Comparison of ENCODE assay signal across 18 cellular contexts in the genomic region with DNA sequence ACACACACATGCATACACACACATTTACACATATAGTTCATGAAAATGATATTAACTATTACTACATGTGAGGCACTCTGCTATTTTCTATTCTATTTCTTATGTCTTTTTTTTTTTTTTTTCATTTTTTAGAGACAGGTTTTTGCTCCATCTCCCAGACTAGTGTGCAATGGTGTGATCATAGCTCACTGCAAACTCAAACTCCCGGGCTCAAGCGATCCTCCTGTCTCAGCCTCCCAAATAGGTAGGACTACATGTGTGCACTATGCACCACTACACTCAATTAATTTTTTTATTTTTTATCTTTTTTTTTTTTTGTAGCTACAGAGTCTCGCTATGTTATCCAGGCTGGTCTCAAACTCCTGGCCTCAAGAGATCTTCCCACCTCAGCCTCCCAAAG.
"Had no signal": no experiment of that assay in that cellular context is flagged by ENCODE, and none has a peak within 500 bp of the region (broad histone marks: within the 10 kb centered on the region; RNA-seq: fewer than 3 reads in every experiment).

No MANE protein-coding gene starts in this region.

- H3K36me3 ChIP-seq: cardiac muscle cell, esophagus squamous epithelium, gastrocnemius medialis had no signal

- DNase-seq: activated CD4-positive, alpha-beta memory T cell treated with anti-CD3 and anti-CD28 coated beads for 36 hours; activated CD4-positive, alpha-beta T cell treated with anti-CD3 and anti-CD28 coated beads for 48 hours; activated effector memory CD4-positive, alpha-beta T cell treated with Interleukin-2 at 50 U/mL for 16 hours; activated naive CD4-positive, alpha-beta T cell treated with anti-CD3 and anti-CD28 coated beads, Interleukin-2, amount 10 ng/mL, durations not matched to agents 7 days and 5 days; activated T-cell treated with anti-CD3 and anti-CD28 coated beads, Interleukin-2, amount 50 U/mL, for 72 hours; amygdala; effector memory CD8-positive, alpha-beta T cell; esophagus squamous epithelium; gastrocnemius medialis; left ventricle myocardium superior; midbrain; nephron progenitor cell; stimulated activated CD4-positive, alpha-beta T cell treated with anti-CD3 and anti-CD28 coated beads, Interleukin-15, amount 100 ng/mL, for 24 hours; T1000 had no signal

- H3K4me1 ChIP-seq: parathyroid adenoma had no signal

- H3K9ac ChIP-seq: parathyroid adenoma had no signal

- H3K27me3 ChIP-seq: esophagus squamous epithelium, gastrocnemius medialis had no signal

- H3K27ac ChIP-seq: cardiac muscle cell, gastrocnemius medialis, parathyroid adenoma had no signal

- ATAC-seq: activated T-cell treated with anti-CD3 and anti-CD28 coated beads, Interleukin-2, amount 50 U/mL, for 72 hours; effector memory CD8-positive, alpha-beta T cell; gastrocnemius medialis; left ventricle myocardium superior; stimulated activated memory B cell treated with anti-CD40 and anti-IgM and Interleukin-4, amounts not matched to agents 10 μg/mL and 1 μg/mL and 100 μg/mL, for 72 hours had no signal

- H3K9me3 ChIP-seq: esophagus squamous epithelium, gastrocnemius medialis had no signal

- H3K4me3 ChIP-seq: cardiac muscle cell, esophagus squamous epithelium, gastrocnemius medialis, smooth muscle cell had no signal
